ENCODE assay signal across 10 cellular contexts in the genomic region with DNA sequence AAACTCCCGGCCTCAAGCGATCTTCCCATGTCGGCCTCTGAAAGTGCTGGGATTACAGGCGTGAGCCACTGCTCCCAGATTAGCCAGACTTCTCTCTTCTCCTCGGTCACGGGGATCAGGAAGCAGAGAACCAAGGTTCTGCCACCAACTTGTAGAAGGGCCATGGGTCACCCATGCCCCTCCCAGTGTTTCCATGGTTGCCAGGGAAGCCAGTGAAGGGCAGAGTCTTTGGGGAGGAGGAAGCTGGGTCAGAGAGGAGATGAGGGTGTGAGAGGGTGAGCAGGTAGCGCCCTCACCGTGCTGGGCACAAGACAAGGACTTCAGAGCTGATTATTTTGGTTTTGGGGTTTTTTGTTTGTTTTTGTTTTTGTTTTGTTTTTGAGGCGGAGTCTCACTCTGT.
DNase-seq lines count a peak whose midpoint lies in the region; ATAC-seq and TF ChIP-seq lines count a peak whose summit lies in the region.
"Had no signal": no experiment of that assay in that cellular context is flagged by ENCODE, and none has a peak within 500 bp of the region (broad histone marks: within the 10 kb centered on the region; RNA-seq: fewer than 3 reads in every experiment).

No MANE protein-coding gene starts in this region.

- TF ChIP-seq CTCF in liver (IDR thresholded peaks at IDR 0.05; ENCODE audit: low read depth, low read length, missing input control) (no peak), stomach (IDR thresholded peaks at IDR 0.05) (no peak)

- TF ChIP-seq EP300 in stomach (IDR thresholded peaks at IDR 0.05), result no peak

- TF ChIP-seq RAD21 in liver (IDR thresholded peaks at IDR 0.05), result no peak

- H3K4me1 ChIP-seq in liver (ENCODE audit: control insufficient read depth in 4 of 4, insufficient read depth in 4 of 4, low read length in 3 of 4) (peaks cover 15 to 53% (median 39%) of the 10 kb centered on the region in 4 donors), stomach (peaks cover 31 to 81% (median 60%) of the 10 kb centered on the region in 4 donors)

- in situ Hi-C loops in KBM-7 (cut with MboI; ENCODE audit: low pct_unique_long_range_greater_than_20kb, low sequenced_read_pairs), result no loop called here

- H3K4me3 ChIP-seq in liver (ENCODE audit: low read depth in 1 of 3, low read length in 3 of 3) (no peak overlapping the region), stomach (no peak overlapping the region)
- H3K4me3 ChIP-seq: SK-N-MC had no signal

- intact Hi-C loops in stomach (cut with DNase I; ENCODE audit: low total_unique reads), result no loop called here

- ATAC-seq in GM21576 (IDR thresholded peaks at IDR 0.05; ENCODE audit: unreplicated experiment), result no peak
- ATAC-seq in HG02870 (IDR thresholded peaks at IDR 0.05; ENCODE audit: unreplicated experiment), result no peak

- H3K27ac ChIP-seq in liver (ENCODE audit: low read depth in 1 of 2, low read length in 2 of 2) (peak overlapping the region; percentile 61 to 67), stomach (peak overlapping the region in 4 of 5 donors; percentile 49 to 87 (median 73))
- H3K27ac ChIP-seq: SK-N-MC had no signal

- H3K9ac ChIP-seq in liver (ENCODE audit: low read depth in 1 of 2, low read length in 2 of 2), result peak overlapping the region in 1 of 2 donors; percentile 58

- DNase-seq in KBM-7 (peak; percentile 47), UCSD-AML1 (lab: John Stamatoyannopoulos, UW; ENCODE audit: unreplicated experiment) (peak; percentile 31), stomach (peak; percentile 55)
- no peak for DNase-seq in effector CD8-positive, alpha-beta T cell (lab: John Stamatoyannopoulos, UW)
- DNase-seq in activated CD4-positive, CD25-positive, alpha-beta regulatory T cell treated with anti-CD3 and anti-CD28 coated beads, Interleukin-2, amount 50 U/mL, for 72 hours, result no peak
- DNase-seq: activated naive CD8-positive, alpha-beta T cell treated with anti-CD3 and anti-CD28 coated beads, Interleukin-2, amount 10 ng/mL, durations not matched to agents 7 days and 5 days had no signal

- TF ChIP-seq POLR2A in stomach (IDR thresholded peaks at IDR 0.05), result no peak

- 65% methylated on average over 9 of the region's 9 CpGs for WGBS in liver
- 50 to 62% (median 62%) methylated on average over 8 to 9 of the region's 9 CpGs for WGBS in stomach, 5 donors

- no peaks in the 10 kb centered on the region for H3K36me3 ChIP-seq in liver (ENCODE audit: control insufficient read depth in 4 of 4, insufficient read depth in 3 of 4, low read depth in 1 of 4, low read length in 3 of 4)
- no peaks in the 10 kb centered on the region for H3K36me3 ChIP-seq in stomach

- H3K9me3 ChIP-seq in liver (ENCODE audit: control insufficient read depth in 4 of 4, low read length in 3 of 4) (no peaks in the 10 kb centered on the region), stomach (peaks cover 0 to 3% (median 1%) of the 10 kb centered on the region in 4 donors)

- no peaks in the 10 kb centered on the region for H3K27me3 ChIP-seq in liver (ENCODE audit: control insufficient read depth in 4 of 4, insufficient read depth in 4 of 4, low read length in 3 of 4)
- no peaks in the 10 kb centered on the region for H3K27me3 ChIP-seq in stomach

TF ChIP-seq in liver, 16 proteins besides CTCF, POLR2A, EP300 and RAD21:
- TF ChIP-seq, protein P1, sequence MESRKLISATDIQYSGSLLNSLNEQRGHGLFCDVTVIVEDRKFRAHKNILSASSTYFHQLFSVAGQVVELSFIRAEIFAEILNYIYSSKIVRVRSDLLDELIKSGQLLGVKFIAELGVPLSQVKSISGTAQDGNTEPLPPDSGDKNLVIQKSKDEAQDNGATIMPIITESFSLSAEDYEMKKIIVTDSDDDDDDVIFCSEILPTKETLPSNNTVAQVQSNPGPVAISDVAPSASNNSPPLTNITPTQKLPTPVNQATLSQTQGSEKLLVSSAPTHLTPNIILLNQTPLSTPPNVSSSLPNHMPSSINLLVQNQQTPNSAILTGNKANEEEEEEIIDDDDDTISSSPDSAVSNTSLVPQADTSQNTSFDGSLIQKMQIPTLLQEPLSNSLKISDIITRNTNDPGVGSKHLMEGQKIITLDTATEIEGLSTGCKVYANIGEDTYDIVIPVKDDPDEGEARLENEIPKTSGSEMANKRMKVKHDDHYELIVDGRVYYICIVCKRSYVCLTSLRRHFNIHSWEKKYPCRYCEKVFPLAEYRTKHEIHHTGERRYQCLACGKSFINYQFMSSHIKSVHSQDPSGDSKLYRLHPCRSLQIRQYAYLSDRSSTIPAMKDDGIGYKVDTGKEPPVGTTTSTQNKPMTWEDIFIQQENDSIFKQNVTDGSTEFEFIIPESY (IDR thresholded peaks at IDR 0.05), result no peak
- no peak for TF ChIP-seq HNF4G (IDR thresholded peaks at IDR 0.05)
- TF ChIP-seq JUND (IDR thresholded peaks at IDR 0.05), result no peak
- no peak for TF ChIP-seq EGR1 (IDR thresholded peaks at IDR 0.05; ENCODE audit: low read depth in 2 of 2)
- no peak for TF ChIP-seq GABPA (IDR thresholded peaks at IDR 0.05 in 1 of 2, conservative IDR thresholded peaks at IDR 0.05 in 1 of 2)
- peak; percentile 29 for TF ChIP-seq SP1 (IDR thresholded peaks at IDR 0.05)
- TF ChIP-seq RXRA (IDR thresholded peaks at IDR 0.05), result peak in 1 of 2 donors; percentile 24
- TF ChIP-seq NR2F2 (IDR thresholded peaks at IDR 0.05), result no peak
- TF ChIP-seq HNF4A (conservative IDR thresholded peaks at IDR 0.05), result peak in 1 of 2 donors; percentile 37
- TF ChIP-seq, protein P2, sequence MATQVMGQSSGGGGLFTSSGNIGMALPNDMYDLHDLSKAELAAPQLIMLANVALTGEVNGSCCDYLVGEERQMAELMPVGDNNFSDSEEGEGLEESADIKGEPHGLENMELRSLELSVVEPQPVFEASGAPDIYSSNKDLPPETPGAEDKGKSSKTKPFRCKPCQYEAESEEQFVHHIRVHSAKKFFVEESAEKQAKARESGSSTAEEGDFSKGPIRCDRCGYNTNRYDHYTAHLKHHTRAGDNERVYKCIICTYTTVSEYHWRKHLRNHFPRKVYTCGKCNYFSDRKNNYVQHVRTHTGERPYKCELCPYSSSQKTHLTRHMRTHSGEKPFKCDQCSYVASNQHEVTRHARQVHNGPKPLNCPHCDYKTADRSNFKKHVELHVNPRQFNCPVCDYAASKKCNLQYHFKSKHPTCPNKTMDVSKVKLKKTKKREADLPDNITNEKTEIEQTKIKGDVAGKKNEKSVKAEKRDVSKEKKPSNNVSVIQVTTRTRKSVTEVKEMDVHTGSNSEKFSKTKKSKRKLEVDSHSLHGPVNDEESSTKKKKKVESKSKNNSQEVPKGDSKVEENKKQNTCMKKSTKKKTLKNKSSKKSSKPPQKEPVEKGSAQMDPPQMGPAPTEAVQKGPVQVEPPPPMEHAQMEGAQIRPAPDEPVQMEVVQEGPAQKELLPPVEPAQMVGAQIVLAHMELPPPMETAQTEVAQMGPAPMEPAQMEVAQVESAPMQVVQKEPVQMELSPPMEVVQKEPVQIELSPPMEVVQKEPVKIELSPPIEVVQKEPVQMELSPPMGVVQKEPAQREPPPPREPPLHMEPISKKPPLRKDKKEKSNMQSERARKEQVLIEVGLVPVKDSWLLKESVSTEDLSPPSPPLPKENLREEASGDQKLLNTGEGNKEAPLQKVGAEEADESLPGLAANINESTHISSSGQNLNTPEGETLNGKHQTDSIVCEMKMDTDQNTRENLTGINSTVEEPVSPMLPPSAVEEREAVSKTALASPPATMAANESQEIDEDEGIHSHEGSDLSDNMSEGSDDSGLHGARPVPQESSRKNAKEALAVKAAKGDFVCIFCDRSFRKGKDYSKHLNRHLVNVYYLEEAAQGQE (IDR thresholded peaks at IDR 0.05), result no peak
- TF ChIP-seq TAF1 (conservative IDR thresholded peaks at IDR 0.05), result no peak
- peak; percentile 11 for TF ChIP-seq YY1 (IDR thresholded peaks at IDR 0.05)

Comparison
In these comparisons a context has a peak if more than half of its experiments do, and no peak if none do; other contexts are left out.
1. DNase-seq: peak in KBM-7 (single experiment), UCSD-AML1 (single experiment) and stomach (single experiment); none in effector CD8-positive, alpha-beta T cell (single experiment) and activated CD4-positive, CD25-positive, alpha-beta regulatory T cell treated with anti-CD3 and anti-CD28 coated beads, Interleukin-2, amount 50 U/mL, for 72 hours (single experiment).